ENCODE assay signal across 8 cellular contexts in the genomic region with DNA sequence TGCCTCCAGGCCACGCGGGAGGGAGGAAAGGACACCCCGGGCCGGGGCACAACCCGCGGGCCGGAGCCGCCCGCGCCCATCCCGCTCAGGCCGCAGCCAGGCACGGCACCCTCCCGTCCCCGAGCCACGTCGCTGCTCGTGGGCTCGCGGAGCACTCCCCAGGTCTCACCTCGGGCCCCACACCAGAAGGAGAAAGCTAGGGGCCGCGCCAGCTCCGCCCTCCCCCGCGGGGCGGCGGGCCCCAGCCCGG.
DNase-seq lines count a peak whose midpoint lies in the region; ATAC-seq and TF ChIP-seq lines count a peak whose summit lies in the region.

No MANE protein-coding gene starts in this region.

- H3K27me3 Mint-ChIP-seq in stimulated activated naive CD8-positive, alpha-beta T cell treated with anti-CD3 and anti-CD28 coated beads, Interleukin-15, amount 100 ng/mL, for 72 hours, result no peaks in the 10 kb centered on the region

- H3K36me3 ChIP-seq in WERI-Rb-1, result peaks cover 29% of the 10 kb centered on the region
- no peaks in the 10 kb centered on the region for H3K36me3 ChIP-seq in iPS DF 6.9 (ENCODE audit: control insufficient read depth, insufficient read depth, low read length)

- H3K9me3 ChIP-seq in WERI-Rb-1 (ENCODE audit: severe bottlenecking), result no peaks in the 10 kb centered on the region
- H3K9me3 ChIP-seq in iPS DF 6.9 (ENCODE audit: control insufficient read depth, insufficient read depth, low read length), result no peaks in the 10 kb centered on the region

- H3K9me3 Mint-ChIP-seq in stimulated activated naive CD8-positive, alpha-beta T cell treated with anti-CD3 and anti-CD28 coated beads, Interleukin-15, amount 100 ng/mL, for 72 hours, result no peaks in the 10 kb centered on the region

- peak overlapping the region; percentile 66 for H3K4me3 ChIP-seq in WERI-Rb-1 (ENCODE audit: low read depth, low read length)
- H3K4me3 ChIP-seq in iPS DF 6.9 (ENCODE audit: low read length), result peak overlapping the region; percentile 64

- peak overlapping the region; percentile 100 for H3K27ac ChIP-seq in WERI-Rb-1
- no peak overlapping the region for H3K27ac ChIP-seq in iPS DF 6.9 (ENCODE audit: low read length)

- peak overlapping the region; percentile 98 to 99 for H3K4me3 Mint-ChIP-seq in stimulated activated naive CD8-positive, alpha-beta T cell treated with anti-CD3 and anti-CD28 coated beads, Interleukin-15, amount 100 ng/mL, for 72 hours

- H3K27me3 ChIP-seq in WERI-Rb-1 (ENCODE audit: insufficient read depth, low read depth, severe bottlenecking) (no peaks in the 10 kb centered on the region), iPS DF 6.9 (ENCODE audit: control insufficient read depth, insufficient read depth, low read length) (no peaks in the 10 kb centered on the region)

- TF ChIP-seq CTCF in WERI-Rb-1 (IDR thresholded peaks at IDR 0.05; ENCODE audit: low read depth, low read length), result no peak

- no CpG with 5 or more reads among the region's 29 CpGs for WGBS in iPS DF 6.9 (ENCODE audit: insufficient coverage, insufficient read length)

- DNase-seq in DMS153 (lab: John Stamatoyannopoulos, UW) (peak; percentile 61), DMS153 treated with DMSO at 0.1 percent for 48 hours (lab: John Stamatoyannopoulos, UW; ENCODE audit: unreplicated experiment) (no peak), WERI-Rb-1 (no peak), iPS DF 6.9 (ENCODE audit: low read depth, low spot score) (no peak), DMS53 treated with DMSO at 0.1 percent for 48 hours (lab: John Stamatoyannopoulos, UW; ENCODE audit: unreplicated experiment) (no peak), NCI-H510A treated with DMSO at 0.1 percent for 48 hours (lab: John Stamatoyannopoulos, UW) (no peak)
- no peak for DNase-seq in stimulated activated naive CD8-positive, alpha-beta T cell treated with anti-CD3 and anti-CD28 coated beads, Interleukin-15, amount 100 ng/mL, for 72 hours

- ATAC-seq in stimulated activated naive CD8-positive, alpha-beta T cell treated with anti-CD3 and anti-CD28 coated beads, Interleukin-15, amount 100 ng/mL, for 72 hours, result no peak
- ATAC-seq in HG02885 (IDR thresholded peaks at IDR 0.05; ENCODE audit: poor library complexity, unreplicated experiment), result no peak

- H3K27ac Mint-ChIP-seq in stimulated activated naive CD8-positive, alpha-beta T cell treated with anti-CD3 and anti-CD28 coated beads, Interleukin-15, amount 100 ng/mL, for 72 hours, result peak overlapping the region; percentile 93 to 100

- peaks cover 70% of the 10 kb centered on the region for H3K4me1 Mint-ChIP-seq in stimulated activated naive CD8-positive, alpha-beta T cell treated with anti-CD3 and anti-CD28 coated beads, Interleukin-15, amount 100 ng/mL, for 72 hours

- H3K4me1 ChIP-seq in iPS DF 6.9 (ENCODE audit: control insufficient read depth, insufficient read depth, low read length), result no peaks in the 10 kb centered on the region
